11 cellular contexts compared by ENCODE assay signal in genomic region chr22:46547179-46547882, GRCh38. TPM values are rescaled to one million over a fixed set of nuclear protein-coding genes. Genes with fewer than 3 reads are reported as not detected.
DNase-seq lines count a peak whose midpoint lies in the region; ATAC-seq and TF ChIP-seq lines count a peak whose summit lies in the region.
"Had no signal": no experiment of that assay in that cellular context is flagged by ENCODE, and none has a peak within 500 bp of the region (broad histone marks: within the 10 kb centered on the region; RNA-seq: fewer than 3 reads in every experiment).

No MANE protein-coding gene starts in this region.

- H3K9me3 Mint-ChIP-seq in T-helper 2 cell treated with Interferon-gamma antibody and Interleukin-4, amounts not matched to agents 5 μg/mL and 100 μg/mL, for 36 hours = peaks cover under 1% of the 10 kb centered on the region

- TF ChIP-seq CTCF in foreskin keratinocyte (conservative IDR thresholded peaks at IDR 0.05) = peak; percentile 15
- no peak for TF ChIP-seq CTCF in osteoblast (IDR thresholded peaks at IDR 0.05; ENCODE audit: extremely low read depth, low read depth, low read length)

- H3K9me3 ChIP-seq in SJSA1 (replicated peaks) (no peaks in the 10 kb centered on the region), osteoblast (ENCODE audit: low read depth, low read length) (no peaks in the 10 kb centered on the region)
- no peaks in the 10 kb centered on the region for H3K9me3 ChIP-seq in effector memory CD4-positive, alpha-beta T cell (ENCODE audit: control insufficient read depth, low read length)

- H3K27ac Mint-ChIP-seq in T-helper 2 cell treated with Interferon-gamma antibody and Interleukin-4, amounts not matched to agents 5 μg/mL and 100 μg/mL, for 36 hours = no peak overlapping the region

- no peaks in the 10 kb centered on the region for H3K79me2 ChIP-seq in osteoblast (ENCODE audit: insufficient read depth, low read length)

- H3K4me3 ChIP-seq in SJSA1 (no peak overlapping the region), osteoblast (ENCODE audit: insufficient read depth, low read length) (peak overlapping the region; percentile 23)
- H3K4me3 ChIP-seq in effector memory CD4-positive, alpha-beta T cell (ENCODE audit: insufficient read depth, low read depth, low read length, poor library complexity, severe bottlenecking) = no peak overlapping the region
- H3K4me3 ChIP-seq: SK-N-MC had no signal

- H3K36me3 ChIP-seq in SJSA1 = no peaks in the 10 kb centered on the region
- H3K36me3 ChIP-seq in osteoblast (ENCODE audit: insufficient read depth, low read length) = no peaks in the 10 kb centered on the region
- H3K36me3 ChIP-seq in effector memory CD4-positive, alpha-beta T cell (ENCODE audit: control insufficient read depth, insufficient read depth, low read length) = no peaks in the 10 kb centered on the region

- H3K27me3 ChIP-seq in SJSA1 (replicated peaks) (no peaks in the 10 kb centered on the region), foreskin keratinocyte (no peaks in the 10 kb centered on the region), osteoblast (ENCODE audit: insufficient read depth, low read length) (peaks cover 3% of the 10 kb centered on the region)
- peaks cover 7% of the 10 kb centered on the region for H3K27me3 ChIP-seq in effector memory CD4-positive, alpha-beta T cell (replicated peaks; ENCODE audit: control insufficient read depth, insufficient read depth, low read length, poor library complexity, severe bottlenecking)

- H3K4me2 ChIP-seq in osteoblast (ENCODE audit: insufficient read depth, low read length) = peak overlapping the region; percentile 54

- H3K27ac ChIP-seq in SJSA1 (peak overlapping the region; percentile 44), foreskin keratinocyte (no peak overlapping the region), osteoblast (ENCODE audit: low read depth, low read length) (peak overlapping the region; percentile 84), substantia nigra (ENCODE audit: low read depth, low read length, poor library complexity, severe bottlenecking) (no peak overlapping the region)
- H3K27ac ChIP-seq in effector memory CD4-positive, alpha-beta T cell (ENCODE audit: insufficient read depth, low read length, poor library complexity, severe bottlenecking) = no peak overlapping the region
- H3K27ac ChIP-seq: C4-2B, SK-N-MC had no signal

- H2AFZ ChIP-seq in osteoblast (ENCODE audit: low read length) = peak overlapping the region; percentile 69

- no peaks in the 10 kb centered on the region for H3K36me3 Mint-ChIP-seq in T-helper 2 cell treated with Interferon-gamma antibody and Interleukin-4, amounts not matched to agents 5 μg/mL and 100 μg/mL, for 36 hours (ENCODE audit: low read depth)

- H3K4me3 Mint-ChIP-seq in T-helper 2 cell treated with Interferon-gamma antibody and Interleukin-4, amounts not matched to agents 5 μg/mL and 100 μg/mL, for 36 hours = no peak overlapping the region

- H3K4me1 ChIP-seq in SJSA1 (replicated peaks) (peaks cover 49% of the 10 kb centered on the region), foreskin keratinocyte (peaks cover 12% of the 10 kb centered on the region), osteoblast (ENCODE audit: insufficient read depth, low read length) (peaks cover 23% of the 10 kb centered on the region)
- H3K4me1 ChIP-seq in effector memory CD4-positive, alpha-beta T cell (ENCODE audit: control insufficient read depth, insufficient read depth, low read length, poor library complexity, severe bottlenecking) = no peaks in the 10 kb centered on the region

- DNase-seq in AG08396 (ENCODE audit: low spot score) (peak; percentile 89), SJSA1 (ENCODE audit: low read depth in 1 of 2, low spot score in 2 of 2) (peak; percentile 61 to 76), foreskin keratinocyte (peak; percentile 77 to 91), osteoblast (ENCODE audit: insufficient read length, low spot score, missing footprints) (peak; percentile 97), cerebellar nuclear complex (lab: John Stamatoyannopoulos, UW) (no peak), substantia nigra (lab: John Stamatoyannopoulos, UW) (no peak)
- DNase-seq in effector memory CD4-positive, alpha-beta T cell = no peak
- DNase-seq in T-helper 2 cell treated with Interferon-gamma antibody and Interleukin-4, amounts not matched to agents 5 μg/mL and 100 μg/mL, for 36 hours (ENCODE audit: low spot score) = no peak
- DNase-seq: activated naive CD4-positive, alpha-beta T cell had no signal

- ATAC-seq in foreskin keratinocyte = peak; percentile 80

- H4K20me1 ChIP-seq in osteoblast (ENCODE audit: insufficient read depth, low read length) = no peaks in the 10 kb centered on the region

- peaks cover 2% of the 10 kb centered on the region for H3K27me3 Mint-ChIP-seq in T-helper 2 cell treated with Interferon-gamma antibody and Interleukin-4, amounts not matched to agents 5 μg/mL and 100 μg/mL, for 36 hours (ENCODE audit: low read depth)

- no peaks in the 10 kb centered on the region for H3K4me1 Mint-ChIP-seq in T-helper 2 cell treated with Interferon-gamma antibody and Interleukin-4, amounts not matched to agents 5 μg/mL and 100 μg/mL, for 36 hours (ENCODE audit: low read depth)

RNA-seq across cellular contexts. Expression of gene CELSR1, which starts 9.9 kb away (rescaled TPM):
- 0.41 and 1.1 TPM in 2 replicates for total RNA-seq in SJSA1 (2014; rRNA removed; shearing (Covaris generic))
- total RNA-seq in foreskin keratinocyte (19.2 and 24.9 TPM in 2 replicates), osteoblast (2.7 and 3.6 TPM in 2 replicates)
- 9.8 and 13.1 TPM in 2 replicates for polyA plus RNA-seq in foreskin keratinocyte

Comparison
In these comparisons a context has a peak if more than half of its experiments do, and no peak if none do; other contexts are left out.
1. DNase-seq: peak in AG08396 (single experiment), SJSA1 (2 of 2), foreskin keratinocyte (2 of 2) and osteoblast (single experiment); none in cerebellar nuclear complex (0 of 2), effector memory CD4-positive, alpha-beta T cell (0 of 3), T-helper 2 cell treated with Interferon-gamma antibody and Interleukin-4, amounts not matched to agents 5 μg/mL and 100 μg/mL, for 36 hours (single experiment) and substantia nigra (0 of 49).
2. H3K27ac ChIP-seq: peak in SJSA1 (single experiment) and osteoblast (single experiment); none in foreskin keratinocyte (single experiment), effector memory CD4-positive, alpha-beta T cell (single experiment) and substantia nigra (single experiment).